Comparison of ENCODE assay signal across 19 cellular contexts in genomic region chr11:27290261-27290660, GRCh38.
"Had no signal": no experiment of that assay in that cellular context is flagged by ENCODE, and none has a peak within 500 bp of the region (broad histone marks: within the 10 kb centered on the region; RNA-seq: fewer than 3 reads in every experiment).

No MANE protein-coding gene starts in this region.

- H3K9ac ChIP-seq: neural progenitor cell had no signal

- H3K4me2 ChIP-seq: neural progenitor cell had no signal

- H3K4me3 ChIP-seq: left ventricle myocardium inferior, mucosa of descending colon, neural progenitor cell, ovary, spleen, thoracic aorta had no signal

- H3K4me1 ChIP-seq: left ventricle myocardium inferior, spleen had no signal

- H3K27ac ChIP-seq: left ventricle myocardium inferior, neural progenitor cell, ovary, spleen, thoracic aorta had no signal

- H3K9me3 ChIP-seq: ovary, thoracic aorta had no signal

- DNase-seq: activated B cell treated with CpG ODN at 0.5 μM for 24 hours; activated CD4-positive, alpha-beta memory T cell treated with anti-CD3 and anti-CD28 coated beads for 36 hours; activated CD4-positive, alpha-beta T cell treated with anti-CD3 and anti-CD28 coated beads for 4 hours; activated gamma-delta T cell treated with Interleukin-2 at 50 U/mL for 16 hours; activated T-cell treated with anti-CD3 and anti-CD28 coated beads for 4 hours; effector memory CD4-positive, alpha-beta T cell; kidney; left ventricle myocardium inferior; mucosa of descending colon; naive thymus-derived CD4-positive, alpha-beta T cell; ovary; spleen; stimulated activated CD4-positive, alpha-beta T cell treated with anti-CD3 and anti-CD28 coated beads, Interleukin-4, amount 100 ng/mL, for 4 hours; T-helper 1 cell; T-helper 9 cell had no signal

- H2AFZ ChIP-seq: neural progenitor cell had no signal

- H3K27me3 ChIP-seq: neural progenitor cell, ovary, spleen had no signal

- H3K36me3 ChIP-seq: left ventricle myocardium inferior, neural progenitor cell, ovary, spleen, thoracic aorta had no signal

- ATAC-seq: activated naive CD4-positive, alpha-beta T cell treated with anti-CD3 and anti-CD28 coated beads, Interleukin-2, amount 50 U/mL, for 72 hours; mucosa of descending colon; naive thymus-derived CD4-positive, alpha-beta T cell; stimulated activated memory B cell treated with anti-CD40 and anti-IgM and Interleukin-4, amounts not matched to agents 10 μg/mL and 1 μg/mL and 100 μg/mL, for 72 hours had no signal
